ENCODE assay signal across 8 cellular contexts in the genomic region with DNA sequence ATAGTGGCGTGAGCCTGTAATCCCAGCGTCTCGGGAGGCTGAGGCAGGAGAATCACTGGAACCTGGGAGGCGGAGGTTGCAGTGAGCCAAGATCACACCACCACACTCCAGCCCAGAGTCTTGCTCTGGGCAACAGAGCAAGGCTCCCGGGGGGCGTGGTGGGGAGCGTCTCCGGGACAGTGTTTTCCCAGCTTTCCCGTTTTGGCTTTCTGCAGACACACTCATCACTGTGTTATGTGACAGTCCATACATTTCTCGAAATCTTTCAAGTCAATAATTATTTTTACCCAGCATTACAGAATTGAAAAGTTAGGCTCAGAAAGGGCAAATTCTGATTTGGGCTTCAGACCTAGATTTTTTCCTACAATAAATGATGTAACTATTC. TPM values are rescaled to one million over a fixed set of nuclear protein-coding genes. Genes with fewer than 3 reads are reported as not detected.
A peak's percentile ranks its signal among the peaks of the same experiment; 100 is the strongest.
DNase-seq lines count a peak whose midpoint lies in the region; ATAC-seq, FAIRE-seq and TF ChIP-seq lines count a peak whose summit lies in the region.

No MANE protein-coding gene starts in this region.

- no peak for TF ChIP-seq EP300 in suprapubic skin (IDR thresholded peaks at IDR 0.05)

- peaks cover 27% of the 10 kb centered on the region for H3K4me1 ChIP-seq in keratinocyte (ENCODE audit: control insufficient read depth, extremely low read depth, insufficient read depth, low read length)
- peaks cover 37% of the 10 kb centered on the region for H3K4me1 ChIP-seq in suprapubic skin

- no peak overlapping the region for H3K27ac Mint-ChIP-seq in T-helper 2 cell treated with Interferon-gamma antibody and Interleukin-4, amounts not matched to agents 5 μg/mL and 100 μg/mL, for 36 hours

- H3K79me2 ChIP-seq in keratinocyte (ENCODE audit: control insufficient read depth, insufficient read depth, low read length), result no peaks in the 10 kb centered on the region

- no peaks in the 10 kb centered on the region for H4K20me1 ChIP-seq in keratinocyte (ENCODE audit: control insufficient read depth, extremely low read depth, insufficient read depth, low read length)

- peaks cover 21% of the 10 kb centered on the region for H3K4me1 Mint-ChIP-seq in T-helper 2 cell treated with Interferon-gamma antibody and Interleukin-4, amounts not matched to agents 5 μg/mL and 100 μg/mL, for 36 hours (ENCODE audit: low read depth)

- H3K9me1 ChIP-seq in keratinocyte (ENCODE audit: control insufficient read depth, extremely low read depth, insufficient read depth, low read length), result peaks cover 3% of the 10 kb centered on the region

- H2AFZ ChIP-seq in keratinocyte (ENCODE audit: control insufficient read depth, low read length), result peak overlapping the region; percentile 90

- no peak for FAIRE-seq in keratinocyte (lab: Jason Lieb, UNC)

- TF ChIP-seq CTCF in keratinocyte (optimal IDR thresholded peaks at IDR 0.05 in 1 of 3, IDR thresholded peaks at IDR 0.05 in 1 of 3, conservative IDR thresholded peaks at IDR 0.05 in 1 of 3; ENCODE audit: extremely low read depth in 1 of 3, insufficient read depth in 2 of 3, low read length in 3 of 3) (no peak), suprapubic skin (IDR thresholded peaks at IDR 0.05) (no peak)

- H3K9ac ChIP-seq in keratinocyte (ENCODE audit: control insufficient read depth, extremely low read depth, insufficient read depth, low read length), result peak overlapping the region; percentile 82

- H3K27me3 ChIP-seq in keratinocyte (ENCODE audit: control insufficient read depth, extremely low read depth, insufficient read depth, low read length) (no peaks in the 10 kb centered on the region), suprapubic skin (no peaks in the 10 kb centered on the region)

- H3K4me3 Mint-ChIP-seq in T-helper 2 cell treated with Interferon-gamma antibody and Interleukin-4, amounts not matched to agents 5 μg/mL and 100 μg/mL, for 36 hours, result peak overlapping the region; percentile 92

- no peaks in the 10 kb centered on the region for H3K9me3 Mint-ChIP-seq in T-helper 2 cell treated with Interferon-gamma antibody and Interleukin-4, amounts not matched to agents 5 μg/mL and 100 μg/mL, for 36 hours

- no peak for TF ChIP-seq POLR2A in suprapubic skin (IDR thresholded peaks at IDR 0.05)

- no peaks in the 10 kb centered on the region for H3K27me3 Mint-ChIP-seq in T-helper 2 cell treated with Interferon-gamma antibody and Interleukin-4, amounts not matched to agents 5 μg/mL and 100 μg/mL, for 36 hours (ENCODE audit: low read depth)

- WGBS in adipose tissue, 3 donors, result 54 to 81% (median 64%) methylated on average over 10 of the region's 10 CpGs
- WGBS in suprapubic skin, result 53% methylated on average over 10 of the region's 10 CpGs

- dilution Hi-C loops in keratinocyte (cut with MboI; ENCODE audit: extremely low pct_ligation_motif_present, low sequenced_read_pairs), result no loop called here

- H3K36me3 ChIP-seq in keratinocyte (ENCODE audit: control insufficient read depth in 2 of 2, extremely low read depth in 1 of 2, insufficient read depth in 2 of 2, low read length in 2 of 2) (no peaks in the 10 kb centered on the region), suprapubic skin (no peaks in the 10 kb centered on the region)

- ATAC-seq in HG02938 (IDR thresholded peaks at IDR 0.05; ENCODE audit: unreplicated experiment), result no peak

- peak overlapping the region; percentile 38 for H3K27ac ChIP-seq in adipose tissue (ENCODE audit: low read depth, low read length)
- peak overlapping the region; percentile 71 for H3K27ac ChIP-seq in keratinocyte (ENCODE audit: control insufficient read depth, insufficient read depth, low read length)
- H3K27ac ChIP-seq in suprapubic skin, result peak overlapping the region; percentile 76

- H3K36me3 Mint-ChIP-seq in T-helper 2 cell treated with Interferon-gamma antibody and Interleukin-4, amounts not matched to agents 5 μg/mL and 100 μg/mL, for 36 hours (ENCODE audit: low read depth), result peaks cover 3% of the 10 kb centered on the region

- H3K4me3 ChIP-seq in keratinocyte (ENCODE audit: control insufficient read depth in 2 of 3, extremely low read depth in 1 of 3, insufficient read depth in 2 of 3, low read depth in 1 of 3, low read length in 3 of 3) (peak overlapping the region; percentile 40 to 71 (median 67)), suprapubic skin (peak overlapping the region; percentile 50)

- no peaks in the 10 kb centered on the region for H3K9me3 ChIP-seq in keratinocyte (ENCODE audit: control insufficient read depth, low read depth, low read length)
- no peaks in the 10 kb centered on the region for H3K9me3 ChIP-seq in suprapubic skin

- peak overlapping the region; percentile 87 for H3K4me2 ChIP-seq in keratinocyte (ENCODE audit: control insufficient read depth, extremely low read depth, insufficient read depth, low read depth, low read length)

- no peak for DNase-seq in T-helper 2 cell treated with Interferon-gamma antibody and Interleukin-4, amounts not matched to agents 5 μg/mL and 100 μg/mL, for 36 hours (ENCODE audit: low spot score)
- no peak for DNase-seq in T-helper 2 cell
- no peak for DNase-seq in keratinocyte (ENCODE audit: low read depth, low spot score)
- peak; percentile 56 to 71 for DNase-seq in suprapubic skin (ENCODE audit: low spot score in 2 of 2)
- DNase-seq in NCI-H1092 treated with DMSO at 0.1 percent for 48 hours (lab: John Stamatoyannopoulos, UW), result no peak
- DNase-seq in NCI-H524 (lab: John Stamatoyannopoulos, UW), result no peak

RNA-seq across cellular contexts. Expression of a gene that starts 31.7 kb away (rescaled TPM):
- polyA plus RNA-seq in adipose tissue (1,000 to 10,000 TPM in 1 of 3 donors, 100 to 1,000 TPM in 2; 598 to 1,041 (median 691) TPM), keratinocyte (66.5 to 270 TPM (median 171 TPM) in 3 replicates)
- 1,124 TPM for polyA plus RNA-seq in keratinocyte (2011; ENCODE audit: low read depth)
- polyA plus RNA-seq in keratinocyte (2011; cell fraction: cytosol; rRNA removed), result 5.3 and 11.3 TPM in 2 replicates
- 1,267 and 1,668 TPM in 2 replicates for polyA plus RNA-seq in keratinocyte (2011; cell fraction: nucleus; rRNA removed)
- 218 and 908 TPM in 2 replicates for polyA plus RNA-seq in keratinocyte (2012; ENCODE audit: low replicate concordance)
- 73.3 to 442 TPM (median 228 TPM) in 3 replicates for polyA minus RNA-seq in keratinocyte
- 8.4 TPM for polyA minus RNA-seq in keratinocyte (2011; cell fraction: cytosol; rRNA and poly(A)+ RNA removed)
- polyA minus RNA-seq in keratinocyte (2011; cell fraction: nucleus; rRNA and poly(A)+ RNA removed), result 402 and 1,225 TPM in 2 replicates
- total RNA-seq in suprapubic skin, result 1,000 to 10,000 TPM in 1 of 4 donors, 100 to 1,000 TPM in 3; 336 to 2,041 (median 481) TPM

RNA-seq across cellular contexts. Expression of a gene that starts 44.5 kb away (rescaled TPM):
- polyA plus RNA-seq in adipose tissue (1,000 to 10,000 TPM in 1 of 3 donors, 100 to 1,000 TPM in 1, 10 to 100 TPM in 1; 88.8 to 1,293 (median 187) TPM), keratinocyte (337 to 1,845 TPM (median 1,768 TPM) in 3 replicates)
- polyA plus RNA-seq in keratinocyte (2011; ENCODE audit: low read depth), result 22,009 TPM
- 14.9 and 37.5 TPM in 2 replicates for polyA plus RNA-seq in keratinocyte (2011; cell fraction: cytosol; rRNA removed)
- polyA plus RNA-seq in keratinocyte (2011; cell fraction: nucleus; rRNA removed), result 6,319 and 7,235 TPM in 2 replicates
- 429 and 9,619 TPM in 2 replicates for polyA plus RNA-seq in keratinocyte (2012; ENCODE audit: low replicate concordance)
- polyA minus RNA-seq in keratinocyte, result 2,284 to 11,976 TPM (median 9,145 TPM) in 3 replicates
- 408 TPM for polyA minus RNA-seq in keratinocyte (2011; cell fraction: cytosol; rRNA and poly(A)+ RNA removed)
- 24,947 and 60,709 TPM in 2 replicates for polyA minus RNA-seq in keratinocyte (2011; cell fraction: nucleus; rRNA and poly(A)+ RNA removed)
- total RNA-seq in suprapubic skin, result over 10,000 TPM; 10,207 to 42,728 (median 11,538) TPM

Comparison
In these comparisons a context has a peak if more than half of its experiments do, and no peak if none do; other contexts are left out.
1. DNase-seq: peak in suprapubic skin (2 of 2); none in T-helper 2 cell treated with Interferon-gamma antibody and Interleukin-4, amounts not matched to agents 5 μg/mL and 100 μg/mL, for 36 hours (single experiment), T-helper 2 cell (0 of 5), keratinocyte (single experiment), NCI-H1092 treated with DMSO at 0.1 percent for 48 hours (single experiment) and NCI-H524 (0 of 2).
2. Peak in every context shown above with its lines, with median percentiles within 50 percentile points of each other: H3K27ac ChIP-seq.